Comparison of ENCODE assay signal across 8 cellular contexts in genomic region chr9:97001338-97001737, GRCh38. TPM values are rescaled to one million over a fixed set of nuclear protein-coding genes. Genes with fewer than 3 reads are reported as not detected.
DNase-seq lines count a peak whose midpoint lies in the region; ATAC-seq, FAIRE-seq and TF ChIP-seq lines count a peak whose summit lies in the region.
"Not testable (repeated sequence)": the region's sequence is repeated elsewhere in the genome, so short reads cannot be mapped to it uniquely, and the experiment has no call there.
"Had no signal": no experiment of that assay in that cellular context is flagged by ENCODE, and none has a peak within 500 bp of the region (broad histone marks: within the 10 kb centered on the region; RNA-seq: fewer than 3 reads in every experiment).

No MANE protein-coding gene starts in this region.

- not testable (repeated sequence) for H3K4me3 ChIP-seq in GM23338; RWPE2 (ENCODE audit: severe bottlenecking); K562

- H3K27me3 Mint-ChIP-seq in GM23338 (ENCODE audit: insufficient read depth, low read depth, poor library complexity); WTC11 (ENCODE audit: low read depth); activated T-cell treated with anti-CD3 and anti-CD28 coated beads, Interleukin-2, amount 50 U/mL, for 4 hours (ENCODE audit: low read depth); nephron progenitor cell (ENCODE audit: low read depth, poor library complexity); stimulated activated memory B cell treated with anti-CD40 and anti-IgM and Interleukin-4, amounts not matched to agents 10 μg/mL and 1 μg/mL and 100 μg/mL, for 72 hours: not testable (repeated sequence)

- not testable (repeated sequence) for H3K4me3 Mint-ChIP-seq in GM23338; WTC11; nephron progenitor cell; stimulated activated memory B cell treated with anti-CD40 and anti-IgM and Interleukin-4, amounts not matched to agents 10 μg/mL and 1 μg/mL and 100 μg/mL, for 72 hours
- peak overlapping the region; percentile 30 for H3K4me3 Mint-ChIP-seq in activated T-cell treated with anti-CD3 and anti-CD28 coated beads, Interleukin-2, amount 50 U/mL, for 4 hours

- not testable (repeated sequence) for TF ChIP-seq EP300 in K562 (IDR thresholded peaks at IDR 0.05; ENCODE audit: low read length)

- H3K9me3 ChIP-seq in RWPE2 (ENCODE audit: severe bottlenecking); K562 (replicated peaks; ENCODE audit: control insufficient read depth, insufficient read depth, low read depth, low read length): not testable (repeated sequence)

- H3K9me3 Mint-ChIP-seq in GM23338; WTC11; activated T-cell treated with anti-CD3 and anti-CD28 coated beads, Interleukin-2, amount 50 U/mL, for 4 hours; nephron progenitor cell; stimulated activated memory B cell treated with anti-CD40 and anti-IgM and Interleukin-4, amounts not matched to agents 10 μg/mL and 1 μg/mL and 100 μg/mL, for 72 hours: not testable (repeated sequence)

- H3K9me2 ChIP-seq in GM23338 (ENCODE audit: insufficient read depth): not testable (repeated sequence)

- H3K9ac ChIP-seq in K562 (ENCODE audit: insufficient read depth in 1 of 2, low read depth in 2 of 2, low read length in 2 of 2): not testable (repeated sequence)

- H3K27ac ChIP-seq in GM23338 (ENCODE audit: low read depth); K562 (ENCODE audit: extremely low read depth, low read depth, low read length): not testable (repeated sequence)
- H3K27ac ChIP-seq in RWPE2 (ENCODE audit: poor library complexity, severe bottlenecking): peak overlapping the region; percentile 25

- peak; percentile 91 for FAIRE-seq in K562 (lab: Jason Lieb, UNC)

- intact Hi-C loops in K562 (cut with micrococcal nuclease): not testable (repeated sequence)

- ATAC-seq in GM23338 (peak; percentile 43), K562 (peak; percentile 90)
- not testable (repeated sequence) for ATAC-seq in RWPE2 (ENCODE audit: low read depth); WTC11; activated T-cell treated with anti-CD3 and anti-CD28 coated beads, Interleukin-2, amount 50 U/mL, for 4 hours; stimulated activated memory B cell treated with anti-CD40 and anti-IgM and Interleukin-4, amounts not matched to agents 10 μg/mL and 1 μg/mL and 100 μg/mL, for 72 hours

- H3K9me1 ChIP-seq in K562 (ENCODE audit: control insufficient read depth, insufficient read depth, low read length): not testable (repeated sequence)

- 0 out of 2 replicates have a peak overlapping the region, but pooled peaks have one; percentile 3 for H3K4me2 ChIP-seq in GM23338
- not testable (repeated sequence) for H3K4me2 ChIP-seq in K562 (ENCODE audit: insufficient read depth, low read length)

- POLR2A ChIA-PET in WTC11 (lab: Charles Lee); K562 (lab: Yijun Ruan, JAX): not testable (repeated sequence)

- H3K79me2 ChIP-seq in GM23338 (replicated peaks; ENCODE audit: insufficient read depth) (peaks cover 92% of the 10 kb centered on the region), K562 (ENCODE audit: control insufficient read depth, insufficient read depth, low read length) (peaks cover 64% of the 10 kb centered on the region)

- TF ChIP-seq POLR2A in K562 (conservative IDR thresholded peaks at IDR 0.05): not testable (repeated sequence)

- H3K27ac Mint-ChIP-seq in GM23338 (peak overlapping the region; percentile 42; the same call in 1 of the 2 replicates), WTC11 (peak overlapping the region; percentile 37; the same call in 1 of the 2 replicates), nephron progenitor cell (peak overlapping the region; percentile 75)
- peak overlapping the region; percentile 42 for H3K27ac Mint-ChIP-seq in stimulated activated memory B cell treated with anti-CD40 and anti-IgM and Interleukin-4, amounts not matched to agents 10 μg/mL and 1 μg/mL and 100 μg/mL, for 72 hours

- H3K27me3 ChIP-seq in GM23338 (ENCODE audit: insufficient read depth); RWPE2 (ENCODE audit: insufficient read depth, poor library complexity, severe bottlenecking); K562 (ENCODE audit: control insufficient read depth in 2 of 2, insufficient read depth in 2 of 2, low read length in 2 of 2): not testable (repeated sequence)

- not testable (repeated sequence) for H3K36me3 Mint-ChIP-seq in GM23338 (ENCODE audit: low read depth); WTC11; activated T-cell treated with anti-CD3 and anti-CD28 coated beads, Interleukin-2, amount 50 U/mL, for 4 hours (ENCODE audit: insufficient read depth); stimulated activated memory B cell treated with anti-CD40 and anti-IgM and Interleukin-4, amounts not matched to agents 10 μg/mL and 1 μg/mL and 100 μg/mL, for 72 hours
- H3K36me3 Mint-ChIP-seq in nephron progenitor cell (ENCODE audit: low read depth): peaks cover 25% of the 10 kb centered on the region

- not testable (repeated sequence) for TF ChIP-seq RAD21 in K562 (CRISPR knock-in tag; conservative IDR thresholded peaks at IDR 0.05 in 1 of 2, IDR thresholded peaks at IDR 0.05 in 1 of 2)

- peaks cover 25% of the 10 kb centered on the region for H3K4me1 Mint-ChIP-seq in GM23338
- H3K4me1 Mint-ChIP-seq in WTC11: peaks cover 33% of the 10 kb centered on the region
- H3K4me1 Mint-ChIP-seq in activated T-cell treated with anti-CD3 and anti-CD28 coated beads, Interleukin-2, amount 50 U/mL, for 4 hours (ENCODE audit: low read depth): peaks cover 54% of the 10 kb centered on the region
- not testable (repeated sequence) for H3K4me1 Mint-ChIP-seq in nephron progenitor cell
- peaks cover 58% of the 10 kb centered on the region for H3K4me1 Mint-ChIP-seq in stimulated activated memory B cell treated with anti-CD40 and anti-IgM and Interleukin-4, amounts not matched to agents 10 μg/mL and 1 μg/mL and 100 μg/mL, for 72 hours

- not testable (repeated sequence) for H3F3A ChIP-seq in GM23338 (replicated peaks; ENCODE audit: low read depth)

- not testable (repeated sequence) for BruUV-seq in K562 (replicated peaks; lab: Mats Ljungman, UMichigan)

- not testable (repeated sequence) for DNase-seq in GM23338 (ENCODE audit: low spot score); RWPE2 (ENCODE audit: low spot score); WTC11 (ENCODE audit: low spot score); activated T-cell treated with anti-CD3 and anti-CD28 coated beads, Interleukin-2, amount 50 U/mL, for 4 hours; K562 (ENCODE audit: extremely low read depth in 1 of 4, low spot score in 3 of 4); nephron progenitor cell

- in situ Hi-C loops in K562 (cut with MboI): not testable (repeated sequence)

- H2AFZ ChIP-seq in GM23338; K562 (ENCODE audit: low read depth, low read length): not testable (repeated sequence)

- peaks cover 14% of the 10 kb centered on the region for H3K4me1 ChIP-seq in GM23338 (ENCODE audit: insufficient read depth)
- not testable (repeated sequence) for H3K4me1 ChIP-seq in RWPE2 (ENCODE audit: insufficient read depth, poor library complexity, severe bottlenecking); K562 (replicated peaks in 1 of 2; ENCODE audit: control insufficient read depth in 2 of 2, insufficient read depth in 2 of 2, low read length in 2 of 2)

- CTCF ChIA-PET in WTC11 (lab: Charles Lee); K562 (lab: Yijun Ruan, JAX; ENCODE audit: low intra/inter-chr PET ratio): not testable (repeated sequence)

- H4K20me1 ChIP-seq in GM23338 (replicated peaks; ENCODE audit: insufficient read depth): peaks cover 22% of the 10 kb centered on the region
- not testable (repeated sequence) for H4K20me1 ChIP-seq in K562 (replicated peaks; ENCODE audit: control insufficient read depth, insufficient read depth, low read length)

- WGBS in K562 (ENCODE audit: insufficient coverage, low coverage, missing lambda C conversion rate): no CpG with 5 or more reads among the region's 1 CpG

- not testable (repeated sequence) for H3K36me3 ChIP-seq in GM23338 (ENCODE audit: insufficient read depth); RWPE2 (ENCODE audit: low read depth); K562 (ENCODE audit: control insufficient read depth, insufficient read depth, low read length)

- not testable (repeated sequence) for TF ChIP-seq CTCF in GM23338 (conservative IDR thresholded peaks at IDR 0.05; ENCODE audit: low read depth in 2 of 2); RWPE2 (IDR thresholded peaks at IDR 0.05; ENCODE audit: poor library complexity, severe bottlenecking); WTC11 (IDR thresholded peaks at IDR 0.05); K562 (IDR thresholded peaks at IDR 0.05 in 2 of 3, conservative IDR thresholded peaks at IDR 0.05 in 1 of 3; ENCODE audit: insufficient read depth in 2 of 3, low read depth in 1 of 3, low read length in 3 of 3); nephron progenitor cell (IDR thresholded peaks at IDR 0.05)

RNA-seq across cellular contexts. Expression of gene CTSV, which starts 37.6 kb away (rescaled TPM):
- 59.1 and 63.4 TPM in 2 replicates for total RNA-seq in GM23338 (2014; rRNA removed; shearing (Covaris generic))
- polyA plus RNA-seq in GM23338 (2016; fragmentation: Nextera tagmentation; extraction: Ambion mirVana): 89.9 and 97.9 TPM in 2 replicates
- total RNA-seq in WTC11 (2021): 61.3 to 68.4 TPM (median 64.5 TPM) in 3 replicates
- under 1 TPM in 2 of 3 donors, not detected in 1; 0.14 to 0.34 TPM for total RNA-seq in activated T-cell treated with anti-CD3 and anti-CD28 coated beads, Interleukin-2, amount 50 U/mL, for 4 hours
- 0.09 and 0.12 TPM in 2 replicates for total RNA-seq in K562 (2011; cell fraction: chromatin; rRNA removed; ENCODE audit: low replicate concordance)
- not detected in 2 replicates for total RNA-seq in K562 (2011; cell fraction: nucleolus; rRNA removed)
- total RNA-seq in K562 (2011; cell fraction: nucleoplasm; rRNA removed): 0.07 and 0.15 TPM in 2 replicates
- total RNA-seq in K562 (2014; rRNA removed): 0.04 TPM in 1 of 2 replicates, not detected in the other
- total RNA-seq in K562 (2014; rRNA removed; fragmentation: Illumina TruSeq; extraction: Trizol): 0.18 TPM in 1 of 2 replicates, not detected in the other
- total RNA-seq in K562 (2015; rRNA removed; fragmentation: Illumina TruSeq; extraction: Trizol): 0.11 and 0.14 TPM in 2 replicates
- not detected in 2 replicates for total RNA-seq in K562 (2021)
- 0.06 and 0.11 TPM in 2 replicates for polyA plus RNA-seq in K562 (2011; rRNA removed)
- polyA plus RNA-seq in K562 (2011; cell fraction: cytosol; rRNA removed): 0.04 and 0.19 TPM in 2 replicates
- 0.07 TPM in 1 of 2 replicates, not detected in the other for polyA plus RNA-seq in K562 (2011; cell fraction: nucleus; rRNA removed)
- 0.21 and 0.66 TPM in 2 replicates for polyA plus RNA-seq in K562 (2012)
- 0.12 TPM in 1 of 2 replicates, not detected in the other for polyA plus RNA-seq in K562 (2014; fragmentation: Illumina TruSeq; extraction: Trizol)
- polyA plus RNA-seq in K562 (2014; fragmentation: Nextera tagmentation; extraction: Ambion mirVana): under 1 TPM; 0.35 to 0.39 TPM
- 0.12 TPM in 1 of 2 replicates, not detected in the other for polyA plus RNA-seq in K562 (2014; rRNA removed)
- polyA minus RNA-seq in K562 (2011; rRNA and poly(A)+ RNA removed): 0.18 and 0.24 TPM in 2 replicates
- not detected in 2 replicates for polyA minus RNA-seq in K562 (2011; cell fraction: cytosol; rRNA and poly(A)+ RNA removed)
- polyA minus RNA-seq in K562 (2011; cell fraction: nucleus; rRNA and poly(A)+ RNA removed): 0.22 TPM in 1 of 2 replicates, not detected in the other
- polyA plus RNA-seq: IgD-negative memory B cell had no signal

Comparison
In these comparisons a context has a peak if more than half of its experiments do, and no peak if none do; other contexts are left out.
1. RNA of gene CTSV, which starts 37.6 kb away (total RNA-seq): 61.3 to 68.4 TPM in WTC11 and 59.1 to 63.4 TPM in GM23338; 0.04 to 0.18 TPM in K562 and 0.14 to 0.34 TPM in activated T-cell treated with anti-CD3 and anti-CD28 coated beads, Interleukin-2, amount 50 U/mL, for 4 hours; every median in the first group is over 10 times any median in the second.
2. Peak in every context shown above with its lines, with median percentiles within 50 percentile points of each other: H3K27ac Mint-ChIP-seq.